In the genomic region with DNA sequence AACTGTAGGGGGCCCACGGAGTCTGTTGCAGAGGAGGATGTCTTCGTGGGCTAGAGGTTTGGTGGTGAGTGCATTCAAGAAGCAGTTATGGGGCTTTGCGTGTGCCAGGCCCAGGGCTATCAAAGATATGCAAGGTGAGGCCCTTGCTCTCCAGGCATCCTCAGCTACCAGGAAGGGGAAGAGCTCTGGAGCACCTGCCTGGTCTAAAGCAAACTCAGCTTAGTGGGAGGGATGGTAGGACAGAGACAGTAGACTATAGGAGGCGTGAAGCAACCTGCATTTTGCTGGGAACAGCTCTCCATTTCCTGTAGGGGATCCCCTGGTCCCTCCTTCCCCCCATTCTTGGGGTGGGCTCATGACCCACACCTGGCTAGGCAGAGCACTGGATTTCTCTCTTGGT, we compare ENCODE assay signal across 24 cellular contexts.
"Had no signal": no experiment of that assay in that cellular context is flagged by ENCODE, and none has a peak within 500 bp of the region (broad histone marks: within the 10 kb centered on the region; RNA-seq: fewer than 3 reads in every experiment).

No MANE protein-coding gene starts in this region.

- H3K27me3 Mint-ChIP-seq: activated B cell treated with CpG ODN at 0.5 μM for 24 hours; activated naive CD8-positive, alpha-beta T cell treated with anti-CD3 and anti-CD28 coated beads for 36 hours had no signal

- H3K4me3 Mint-ChIP-seq: activated B cell treated with CpG ODN at 0.5 μM for 24 hours; activated CD4-positive, alpha-beta T cell treated with anti-CD3 and anti-CD28 coated beads, Interleukin-2, amount 10 ng/mL, durations not matched to agents 24 days and 14 days; activated naive CD4-positive, alpha-beta T cell treated with anti-CD3 and anti-CD28 coated beads, Interleukin-2, amount 10 ng/mL, durations not matched to agents 7 days and 5 days; activated naive CD8-positive, alpha-beta T cell treated with anti-CD3 and anti-CD28 coated beads for 36 hours; activated T-cell treated with anti-CD3 and anti-CD28 coated beads, Interleukin-2, amount 50 U/mL, for 72 hours had no signal

- H3K36me3 Mint-ChIP-seq: activated naive CD4-positive, alpha-beta T cell treated with anti-CD3 and anti-CD28 coated beads, Interleukin-2, amount 10 ng/mL, durations not matched to agents 7 days and 5 days; activated naive CD8-positive, alpha-beta T cell treated with anti-CD3 and anti-CD28 coated beads for 36 hours had no signal

- H3K27ac Mint-ChIP-seq: activated B cell treated with CpG ODN at 0.5 μM for 24 hours; activated CD4-positive, alpha-beta T cell treated with anti-CD3 and anti-CD28 coated beads, Interleukin-2, amount 10 ng/mL, durations not matched to agents 24 days and 14 days; activated naive CD4-positive, alpha-beta T cell treated with anti-CD3 and anti-CD28 coated beads, Interleukin-2, amount 10 ng/mL, durations not matched to agents 7 days and 5 days; activated naive CD8-positive, alpha-beta T cell treated with anti-CD3 and anti-CD28 coated beads for 36 hours; activated T-cell treated with anti-CD3 and anti-CD28 coated beads, Interleukin-2, amount 50 U/mL, for 72 hours; activated T-helper 2 cell treated with anti-CD3 and anti-CD28 coated beads, Interferon-gamma antibody, Interleukin-2, Interleukin-4, amounts not matched to agents 10 μg/mL and 5 μg/mL and 100 μg/mL, durations not matched to agents 14 hours and 24 hours and 36 hours had no signal

- DNase-seq: activated B cell treated with CpG ODN at 0.5 μM for 24 hours; activated CD4-positive, alpha-beta T cell treated with anti-CD3 and anti-CD28 coated beads for 1 hour; activated CD4-positive, alpha-beta T cell treated with anti-CD3 and anti-CD28 coated beads, Interleukin-2, amount 10 ng/mL, durations not matched to agents 24 days and 14 days; activated CD4-positive, alpha-beta T cell treated with anti-CD3 and anti-CD28 coated beads, Interleukin-2, amount 50 U/mL, for 48 hours; activated gamma-delta T cell treated with Interleukin-2 at 50 U/mL for 16 hours; activated naive CD4-positive, alpha-beta T cell treated with anti-CD3 and anti-CD28 coated beads, Interleukin-2, amount 10 ng/mL, durations not matched to agents 7 days and 5 days; activated naive CD8-positive, alpha-beta T cell treated with anti-CD3 and anti-CD28 coated beads for 36 hours; activated T-cell treated with anti-CD3 and anti-CD28 coated beads for 4 hours; activated T-cell treated with anti-CD3 and anti-CD28 coated beads, Interleukin-2, amount 50 U/mL, for 72 hours; brain microvascular endothelial cell; Kasumi-1; KBM-7; NCI-H1105 treated with DMSO at 0.1 percent for 48 hours; NCI-H1436 treated with DMSO at 0.1 percent for 48 hours; NCI-H2029; NCI-H2107; NCI-H2171 treated with DMSO at 0.1 percent for 48 hours; NCI-H446; NCI-H524; NCI-H82; SHP77; SW 1271 had no signal

- H3K4me1 Mint-ChIP-seq: activated B cell treated with CpG ODN at 0.5 μM for 24 hours; activated CD4-positive, alpha-beta T cell treated with anti-CD3 and anti-CD28 coated beads, Interleukin-2, amount 10 ng/mL, durations not matched to agents 24 days and 14 days; activated naive CD4-positive, alpha-beta T cell treated with anti-CD3 and anti-CD28 coated beads, Interleukin-2, amount 10 ng/mL, durations not matched to agents 7 days and 5 days; activated naive CD8-positive, alpha-beta T cell treated with anti-CD3 and anti-CD28 coated beads for 36 hours had no signal

- FAIRE-seq: RCC 7860 had no signal

- H3K9me3 Mint-ChIP-seq: activated B cell treated with CpG ODN at 0.5 μM for 24 hours; activated CD4-positive, alpha-beta T cell treated with anti-CD3 and anti-CD28 coated beads, Interleukin-2, amount 10 ng/mL, durations not matched to agents 24 days and 14 days; activated naive CD4-positive, alpha-beta T cell treated with anti-CD3 and anti-CD28 coated beads, Interleukin-2, amount 10 ng/mL, durations not matched to agents 7 days and 5 days; activated naive CD8-positive, alpha-beta T cell treated with anti-CD3 and anti-CD28 coated beads for 36 hours; activated T-cell treated with anti-CD3 and anti-CD28 coated beads, Interleukin-2, amount 50 U/mL, for 72 hours; activated T-helper 2 cell treated with anti-CD3 and anti-CD28 coated beads, Interferon-gamma antibody, Interleukin-2, Interleukin-4, amounts not matched to agents 10 μg/mL and 5 μg/mL and 100 μg/mL, durations not matched to agents 14 hours and 24 hours and 36 hours had no signal
